ENCODE assay signal across 23 cellular contexts in the genomic region with DNA sequence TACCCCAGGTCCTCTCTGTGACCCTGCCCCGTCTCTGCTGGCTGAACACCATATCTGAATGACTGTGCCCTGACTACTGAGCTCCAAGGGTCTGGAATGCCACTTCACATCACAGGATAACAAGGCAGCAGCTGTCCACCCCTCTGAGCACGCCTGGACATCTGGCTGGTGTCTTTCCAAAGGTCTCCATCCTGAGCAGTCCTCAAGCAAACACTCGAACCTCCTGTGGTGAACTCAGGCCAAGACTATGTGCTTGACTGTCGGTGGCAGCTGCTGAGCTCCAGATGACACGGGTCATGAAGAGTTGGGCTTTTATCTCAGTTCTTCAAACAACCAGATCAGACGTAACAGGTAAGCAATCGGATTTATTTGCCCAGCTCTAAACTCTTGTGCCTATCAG.
DNase-seq lines count a peak whose midpoint lies in the region; ATAC-seq, FAIRE-seq and TF ChIP-seq lines count a peak whose summit lies in the region.
"Had no signal": no experiment of that assay in that cellular context is flagged by ENCODE, and none has a peak within 500 bp of the region (broad histone marks: within the 10 kb centered on the region; RNA-seq: fewer than 3 reads in every experiment).

No MANE protein-coding gene starts in this region.

- H3K4me1 ChIP-seq in left lung (no peaks in the 10 kb centered on the region), HepG2 (ENCODE audit: insufficient read depth, low read length) (peaks cover 2% of the 10 kb centered on the region)
- H3K4me1 ChIP-seq: Caco-2, neural progenitor cell, uterus had no signal

- H2AFZ ChIP-seq in HepG2 (ENCODE audit: low read length): no peak overlapping the region
- H2AFZ ChIP-seq: neural progenitor cell had no signal

- POLR2A ChIA-PET in activated CD4-positive, alpha-beta T cell treated with anti-CD3 and anti-CD28 coated beads, Interleukin-2, amount 10 ng/mL, durations not matched to agents 7 days and 5 days (lab: Charles Lee): no interaction called here
- POLR2A ChIA-PET in HepG2 (lab: Yijun Ruan, JAX): no interaction called here

- no peak overlapping the region for H3K4me3 ChIP-seq in left lung
- no peak overlapping the region for H3K4me3 ChIP-seq in HepG2 (replicated peaks in 1 of 3; ENCODE audit: insufficient read depth in 1 of 3, low read depth in 2 of 3, low read length in 3 of 3)
- H3K4me3 ChIP-seq: BLaER1, heart left ventricle, neural progenitor cell, uterus had no signal

- no peak for DNase-seq in activated CD4-positive, alpha-beta T cell treated with anti-CD3 and anti-CD28 coated beads, Interleukin-2, amount 10 ng/mL, durations not matched to agents 7 days and 5 days
- DNase-seq in activated CD4-positive, alpha-beta T cell treated with anti-CD3 and anti-CD28 coated beads, Interleukin-2, amount 50 U/mL, for 1 hour: no peak
- DNase-seq in LHCN-M2 (ENCODE audit: low read depth) (peak; percentile 64), NCI-H510A (lab: John Stamatoyannopoulos, UW) (peak; percentile 93), left lung (no peak), anterior cingulate cortex (lab: John Stamatoyannopoulos, UW) (no peak), HepG2 (ENCODE audit: low spot score) (no peak)
- DNase-seq: activated T-cell treated with anti-CD3 and anti-CD28 coated beads, Interleukin-2, amount 50 U/mL, for 24 hours; Caco-2; GOT3; heart left ventricle; midbrain; NCI-H1105 treated with DMSO at 0.1 percent for 48 hours; NCI-H2227 treated with DMSO at 0.1 percent for 48 hours; uterus had no signal

- H3K27ac Mint-ChIP-seq in activated CD4-positive, alpha-beta T cell treated with anti-CD3 and anti-CD28 coated beads, Interleukin-2, amount 10 ng/mL, durations not matched to agents 7 days and 5 days: peak overlapping the region; percentile 61
- H3K27ac Mint-ChIP-seq: activated naive CD4-positive, alpha-beta T cell treated with anti-CD3 and anti-CD28 coated beads for 36 hours; activated T-cell treated with anti-CD3 and anti-CD28 coated beads, Interleukin-2, amount 50 U/mL, for 24 hours had no signal

- CTCF ChIA-PET in activated CD4-positive, alpha-beta T cell treated with anti-CD3 and anti-CD28 coated beads, Interleukin-2, amount 10 ng/mL, durations not matched to agents 7 days and 5 days (lab: Charles Lee): interaction anchor here (1.1 to 1.6 kb wide), 3 partner anchors 9 to 226 kb away, joined by 4 to 7 read pairs (median 5); no protein-coding TSS in a partner anchor
- CTCF ChIA-PET in HepG2 (lab: Yijun Ruan, JAX; ENCODE audit: low intra/inter-chr PET ratio, low total read pairs): no interaction called here

- TF ChIP-seq CTCF in left lung (IDR thresholded peaks at IDR 0.05) (no peak), HepG2 (CRISPR knock-in tag; IDR thresholded peaks at IDR 0.05) (no peak)

- H3K27me3 ChIP-seq in left lung: no peaks in the 10 kb centered on the region
- peaks cover 3 to 30% of the 10 kb centered on the region in 2 experiments; a peak in 3 of 5 replicates for H3K27me3 ChIP-seq in HepG2 (ENCODE audit: control insufficient read depth in 1 of 2, insufficient read depth in 2 of 2, low read length in 2 of 2)
- H3K27me3 ChIP-seq: BLaER1, neural progenitor cell, uterus had no signal

- no peak for FAIRE-seq in HepG2 (lab: Jason Lieb, UNC)

- no peak for TF ChIP-seq POLR2A in HepG2 (IDR thresholded peaks at IDR 0.05; ENCODE audit: insufficient read depth in 1 of 2, low read depth in 2 of 2, low read length in 2 of 2)

- in situ Hi-C loops in HepG2 (cut with HindIII; ENCODE audit: extremely low pct_ligation_motif_present, low pct_unique_long_range_greater_than_20kb): no loop called here

- no peak overlapping the region for H3K27ac ChIP-seq in left lung
- H3K27ac ChIP-seq in HepG2 (ENCODE audit: extremely low read length, insufficient read depth, low read length): no peak overlapping the region
- H3K27ac ChIP-seq: BLaER1, heart left ventricle, neural progenitor cell, uterus, VCaP had no signal

- TF ChIP-seq EP300 in HepG2 (IDR thresholded peaks at IDR 0.05; ENCODE audit: low read depth in 2 of 2, low read length in 2 of 2): no peak
- TF ChIP-seq EP300 in HepG2 (CRISPR knock-in tag; IDR thresholded peaks at IDR 0.05; ENCODE audit: borderline replicate concordance): no peak

- peaks cover 37% of the 10 kb centered on the region for H3K4me1 Mint-ChIP-seq in activated CD4-positive, alpha-beta T cell treated with anti-CD3 and anti-CD28 coated beads, Interleukin-2, amount 10 ng/mL, durations not matched to agents 7 days and 5 days

- no peak overlapping the region for H3K4me3 Mint-ChIP-seq in activated CD4-positive, alpha-beta T cell treated with anti-CD3 and anti-CD28 coated beads, Interleukin-2, amount 10 ng/mL, durations not matched to agents 7 days and 5 days
- H3K4me3 Mint-ChIP-seq: activated naive CD4-positive, alpha-beta T cell treated with anti-CD3 and anti-CD28 coated beads for 36 hours; activated T-cell treated with anti-CD3 and anti-CD28 coated beads, Interleukin-2, amount 50 U/mL, for 24 hours; central memory CD8-positive, alpha-beta T cell; neural progenitor cell had no signal

- no peaks in the 10 kb centered on the region for H3K79me2 ChIP-seq in HepG2 (ENCODE audit: insufficient read depth, low read length)

- no peaks in the 10 kb centered on the region for H3K9me3 Mint-ChIP-seq in activated CD4-positive, alpha-beta T cell treated with anti-CD3 and anti-CD28 coated beads, Interleukin-2, amount 10 ng/mL, durations not matched to agents 7 days and 5 days
- H3K9me3 Mint-ChIP-seq: activated naive CD4-positive, alpha-beta T cell treated with anti-CD3 and anti-CD28 coated beads for 36 hours; activated T-cell treated with anti-CD3 and anti-CD28 coated beads, Interleukin-2, amount 50 U/mL, for 24 hours; central memory CD8-positive, alpha-beta T cell; neural progenitor cell had no signal

- ATAC-seq in left lung (peak; percentile 51), HG03159 (IDR thresholded peaks at IDR 0.05; ENCODE audit: unreplicated experiment) (no peak), HepG2 (no peak)
- ATAC-seq: heart left ventricle, left lobe of liver, SK-N-SH treated with all-trans-retinoic acid at 6 μM for 48 hours had no signal

- intact Hi-C loops in left lung (cut with DNase I): no loop called here
- intact Hi-C loops in HepG2 (cut with micrococcal nuclease; ENCODE audit: unreplicated experiment): no loop called here

- H3K36me3 ChIP-seq in left lung: no peaks in the 10 kb centered on the region
- no peaks in the 10 kb centered on the region for H3K36me3 ChIP-seq in HepG2 (replicated peaks in 1 of 2; ENCODE audit: control insufficient read depth in 1 of 2, insufficient read depth in 2 of 2, low read length in 2 of 2)
- H3K36me3 ChIP-seq: BLaER1, heart left ventricle, neural progenitor cell, uterus had no signal

- no peaks in the 10 kb centered on the region for H4K20me1 ChIP-seq in HepG2 (ENCODE audit: insufficient read depth, low read length)
- H4K20me1 ChIP-seq: BLaER1 had no signal

- H3K9me3 ChIP-seq in left lung: no peaks in the 10 kb centered on the region
- H3K9me3 ChIP-seq in HepG2 (ENCODE audit: low read length): no peaks in the 10 kb centered on the region
- H3K9me3 ChIP-seq: BLaER1, Caco-2, heart left ventricle, uterus had no signal

- H3K36me3 Mint-ChIP-seq in activated CD4-positive, alpha-beta T cell treated with anti-CD3 and anti-CD28 coated beads, Interleukin-2, amount 10 ng/mL, durations not matched to agents 7 days and 5 days (ENCODE audit: low read depth): peaks cover 8% of the 10 kb centered on the region
- H3K36me3 Mint-ChIP-seq: neural progenitor cell had no signal

- no TSS peak for BruUV-seq in HepG2 (replicated peaks; lab: Mats Ljungman, UMichigan)

- no peak for TF ChIP-seq RAD21 in HepG2 (CRISPR knock-in tag; IDR thresholded peaks at IDR 0.05)

- 7% methylated on average over 7 of the region's 7 CpGs for WGBS in HepG2 (ENCODE audit: low lambda C conversion rate)

- no peak overlapping the region for H3K4me2 ChIP-seq in HepG2 (ENCODE audit: low read depth, low read length)
- H3K4me2 ChIP-seq: BLaER1, neural progenitor cell had no signal

- H3K27me3 Mint-ChIP-seq in activated CD4-positive, alpha-beta T cell treated with anti-CD3 and anti-CD28 coated beads, Interleukin-2, amount 10 ng/mL, durations not matched to agents 7 days and 5 days: peaks cover 18% of the 10 kb centered on the region

- H3K9ac ChIP-seq in HepG2 (ENCODE audit: insufficient read depth, low read depth, low read length): no peak overlapping the region
- H3K9ac ChIP-seq: BLaER1, neural progenitor cell had no signal

TF ChIP-seq in HepG2, 621 proteins besides CTCF, POLR2A, EP300 and RAD21:
- TF ChIP-seq ZFP37 (CRISPR knock-in tag; IDR thresholded peaks at IDR 0.05; ENCODE audit: borderline replicate concordance): no peak
- TF ChIP-seq KLF12 (CRISPR knock-in tag; IDR thresholded peaks at IDR 0.05; ENCODE audit: borderline replicate concordance): no peak
- TF ChIP-seq ZNF660 (CRISPR knock-in tag; IDR thresholded peaks at IDR 0.05; ENCODE audit: borderline replicate concordance, low read depth): no peak
- TF ChIP-seq EEA1 (CRISPR knock-in tag; IDR thresholded peaks at IDR 0.05; ENCODE audit: borderline replicate concordance): no peak
- no peak for TF ChIP-seq TMF1 (CRISPR knock-in tag; IDR thresholded peaks at IDR 0.05; ENCODE audit: low read depth)
- TF ChIP-seq SSRP1 (CRISPR knock-in tag; IDR thresholded peaks at IDR 0.05): no peak

Comparison
In these comparisons a context has a peak if more than half of its experiments do, and no peak if none do; other contexts are left out.
1. DNase-seq: peak in LHCN-M2 (single experiment) and NCI-H510A (single experiment); none in activated CD4-positive, alpha-beta T cell treated with anti-CD3 and anti-CD28 coated beads, Interleukin-2, amount 10 ng/mL, durations not matched to agents 7 days and 5 days (single experiment), activated CD4-positive, alpha-beta T cell treated with anti-CD3 and anti-CD28 coated beads, Interleukin-2, amount 50 U/mL, for 1 hour (single experiment), left lung (0 of 2), anterior cingulate cortex (0 of 58) and HepG2 (single experiment).